ENCODE assay signal across 17 cellular contexts in the genomic region with DNA sequence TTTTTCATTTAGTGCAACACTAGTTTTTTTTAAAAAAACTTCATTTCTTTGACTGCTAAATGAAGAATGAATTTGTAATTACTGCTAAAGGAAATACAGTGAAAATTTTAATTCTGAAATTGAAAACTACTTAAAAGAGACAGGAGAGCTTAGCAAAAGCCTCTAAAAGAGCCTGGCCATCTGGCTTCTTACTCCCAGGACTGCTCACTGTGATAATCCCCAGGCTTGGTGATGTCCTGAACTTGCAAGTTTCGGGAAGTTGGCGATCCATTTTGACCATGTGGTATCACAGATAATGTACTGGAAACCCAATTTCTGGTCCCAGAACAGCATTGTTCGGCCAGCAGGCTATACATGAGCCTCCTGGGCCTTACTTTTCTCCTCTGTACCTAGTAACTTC.
DNase-seq lines count a peak whose midpoint lies in the region; TF ChIP-seq lines count a peak whose summit lies in the region.
"Had no signal": no experiment of that assay in that cellular context is flagged by ENCODE, and none has a peak within 500 bp of the region (broad histone marks: within the 10 kb centered on the region; RNA-seq: fewer than 3 reads in every experiment).

No MANE protein-coding gene starts in this region.

- H4K20me1 ChIP-seq in neural progenitor cell (ENCODE audit: low read depth) = no peaks in the 10 kb centered on the region

- H2AFZ ChIP-seq in neural progenitor cell (replicated peaks) = no peak overlapping the region
- H2AFZ ChIP-seq: GM23248 had no signal

- H3K4me1 ChIP-seq in neural progenitor cell = peaks cover 7% of the 10 kb centered on the region

- H3K9ac ChIP-seq in neural progenitor cell = no peak overlapping the region
- H3K9ac ChIP-seq: GM23248 had no signal

- peaks cover 8% of the 10 kb centered on the region for H3K4me1 Mint-ChIP-seq in neural progenitor cell
- H3K4me1 Mint-ChIP-seq: CD4-positive, alpha-beta memory T cell had no signal

- H3K27ac ChIP-seq in neural progenitor cell = no peak overlapping the region
- H3K27ac ChIP-seq in coronary artery = no peak overlapping the region
- H3K27ac ChIP-seq: GM23248 had no signal

- no peak overlapping the region for H3K4me3 Mint-ChIP-seq in neural progenitor cell
- H3K4me3 Mint-ChIP-seq: CD4-positive, alpha-beta memory T cell had no signal

- H3K36me3 Mint-ChIP-seq in neural progenitor cell = no peaks in the 10 kb centered on the region
- H3K36me3 Mint-ChIP-seq: CD4-positive, alpha-beta memory T cell had no signal

- H3K27me3 Mint-ChIP-seq in neural progenitor cell (ENCODE audit: insufficient read depth, low read depth) = no peaks in the 10 kb centered on the region

- no peaks in the 10 kb centered on the region for H3K9me3 ChIP-seq in neural progenitor cell (ENCODE audit: low read depth)

- no peaks in the 10 kb centered on the region for H3K36me3 ChIP-seq in neural progenitor cell

- no peaks in the 10 kb centered on the region for H3K27me3 ChIP-seq in neural progenitor cell

- no peak overlapping the region for H3K27ac Mint-ChIP-seq in neural progenitor cell
- H3K27ac Mint-ChIP-seq: CD4-positive, alpha-beta memory T cell had no signal

- DNase-seq in G401 (ENCODE audit: low spot score) = peak; percentile 8
- DNase-seq in NCI-H82 (lab: John Stamatoyannopoulos, UW) = peak; percentile 97
- peak; percentile 28 for DNase-seq in neural progenitor cell (ENCODE audit: low spot score)
- DNase-seq in inferior parietal cortex (ENCODE audit: extremely low spot score) = no peak
- DNase-seq in coronary artery (ENCODE audit: low spot score) = no peak
- DNase-seq in NCI-H1417 treated with DMSO at 0.1 percent for 48 hours (lab: John Stamatoyannopoulos, UW) = no peak
- DNase-seq: C1 segment of cervical spinal cord; Calu3; CD4-positive, alpha-beta memory T cell; COR-L47; DMS 273 treated with DMSO at 0.1 percent for 48 hours; DMS79; EL; GF-D8; GM23248; H7; HCEC 1CT had no signal

- H3K9me3 Mint-ChIP-seq in neural progenitor cell = peaks cover 4% of the 10 kb centered on the region
- H3K9me3 Mint-ChIP-seq: CD4-positive, alpha-beta memory T cell had no signal

- TF ChIP-seq CTCF in neural progenitor cell (IDR thresholded peaks at IDR 0.05) = no peak
- no peak for TF ChIP-seq CTCF in coronary artery (IDR thresholded peaks at IDR 0.05)

- in situ Hi-C loops in G401 (cut with HindIII; ENCODE audit: low sequenced_read_pairs) = no loop called here

- H3K4me3 ChIP-seq in neural progenitor cell = no peak overlapping the region
- H3K4me3 ChIP-seq in coronary artery = no peak overlapping the region
- H3K4me3 ChIP-seq: GM23248 had no signal

- no peaks in the 10 kb centered on the region for H3F3A ChIP-seq in neural progenitor cell (ENCODE audit: low read depth)

- H3K79me2 ChIP-seq in neural progenitor cell (ENCODE audit: low read depth) = no peaks in the 10 kb centered on the region

- H3K4me2 ChIP-seq in neural progenitor cell = no peak overlapping the region

Comparison
In these comparisons a context has a peak if more than half of its experiments do, and no peak if none do; other contexts are left out.
1. DNase-seq: peak in G401 (single experiment), NCI-H82 (single experiment) and neural progenitor cell (single experiment); none in inferior parietal cortex (single experiment), coronary artery (single experiment) and NCI-H1417 treated with DMSO at 0.1 percent for 48 hours (single experiment).